In the genomic region with DNA sequence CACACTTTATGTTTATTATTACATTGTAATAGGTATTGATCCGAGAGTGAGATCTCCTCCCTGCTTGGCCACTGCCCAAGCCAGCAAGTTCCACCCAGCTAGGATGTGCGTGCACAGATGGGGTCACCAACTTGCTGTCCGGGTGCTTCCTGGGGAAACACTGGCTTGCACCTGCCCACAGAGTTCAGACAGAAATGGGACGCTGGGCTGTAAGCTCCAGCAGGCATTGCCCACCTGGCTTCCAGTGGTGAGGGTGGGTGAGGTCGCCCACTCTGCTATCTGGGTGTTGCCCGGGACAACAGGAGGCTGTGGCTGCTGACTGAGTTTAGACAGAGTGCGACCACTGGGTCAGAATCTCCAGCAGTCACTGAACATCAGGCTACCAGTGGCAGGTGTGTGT, we compare ENCODE assay signal across 2 cellular contexts.
TF ChIP-seq lines count a peak whose summit lies in the region.

No MANE protein-coding gene starts in this region.

TF ChIP-seq in H1, 55 proteins besides CTCF, POLR2A, EP300 and RAD21:
- no peak for TF ChIP-seq CREB1 (IDR thresholded peaks at IDR 0.05)
- TF ChIP-seq RXRA (IDR thresholded peaks at IDR 0.05; ENCODE audit: insufficient read depth, low read depth, low read length), result no peak
- no peak for TF ChIP-seq MAFK (IDR thresholded peaks at IDR 0.05; ENCODE audit: low read depth, low read length)
- TF ChIP-seq TEAD4 (IDR thresholded peaks at IDR 0.05; ENCODE audit: low read depth, low read length), result no peak
- TF ChIP-seq HDAC6 (IDR thresholded peaks at IDR 0.05; ENCODE audit: low read depth, low read length), result no peak
- no peak for TF ChIP-seq FOSL1 (IDR thresholded peaks at IDR 0.05; ENCODE audit: insufficient read depth, low read depth, low read length)
- TF ChIP-seq POLR2AphosphoS5 (IDR thresholded peaks at IDR 0.05; ENCODE audit: low read depth, low read length), result no peak
- TF ChIP-seq POU5F1 (IDR thresholded peaks at IDR 0.05; ENCODE audit: low read depth, low read length), result no peak
- no peak for TF ChIP-seq YY1 (IDR thresholded peaks at IDR 0.05; ENCODE audit: low read depth, low read length)
- no peak for TF ChIP-seq CTBP2 (IDR thresholded peaks at IDR 0.05; ENCODE audit: borderline replicate concordance, insufficient read depth, insufficient read length, low read length)
- no peak for TF ChIP-seq SP4 (IDR thresholded peaks at IDR 0.05; ENCODE audit: low read length)
- no peak for TF ChIP-seq KDM5A (IDR thresholded peaks at IDR 0.05; ENCODE audit: low read length)
- no peak for TF ChIP-seq SRF (IDR thresholded peaks at IDR 0.05; ENCODE audit: low read depth, low read length)
- no peak for TF ChIP-seq TAF1 (IDR thresholded peaks at IDR 0.05; ENCODE audit: low read depth, low read length)
- TF ChIP-seq, protein P1, sequence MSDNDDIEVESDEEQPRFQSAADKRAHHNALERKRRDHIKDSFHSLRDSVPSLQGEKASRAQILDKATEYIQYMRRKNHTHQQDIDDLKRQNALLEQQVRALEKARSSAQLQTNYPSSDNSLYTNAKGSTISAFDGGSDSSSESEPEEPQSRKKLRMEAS (IDR thresholded peaks at IDR 0.05), result no peak
- TF ChIP-seq EGR1 (IDR thresholded peaks at IDR 0.05; ENCODE audit: borderline replicate concordance, low read depth, low read length), result no peak
- TF ChIP-seq SIX5 (IDR thresholded peaks at IDR 0.05; ENCODE audit: low read depth, low read length), result no peak
- TF ChIP-seq RFX5 (IDR thresholded peaks at IDR 0.05; ENCODE audit: borderline replicate concordance, low read depth, low read length), result no peak
- no peak for TF ChIP-seq BCL11A (IDR thresholded peaks at IDR 0.05; ENCODE audit: low read depth in 2 of 2, low read length in 2 of 2)
- no peak for TF ChIP-seq CHD1 (IDR thresholded peaks at IDR 0.05; ENCODE audit: low read depth, low read length)

TF ChIP-seq in SK-N-SH, 30 proteins besides CTCF, POLR2A, EP300 and RAD21:
- TF ChIP-seq RXRA (IDR thresholded peaks at IDR 0.05; ENCODE audit: borderline replicate concordance, low read depth), result no peak
- TF ChIP-seq, protein P2, sequence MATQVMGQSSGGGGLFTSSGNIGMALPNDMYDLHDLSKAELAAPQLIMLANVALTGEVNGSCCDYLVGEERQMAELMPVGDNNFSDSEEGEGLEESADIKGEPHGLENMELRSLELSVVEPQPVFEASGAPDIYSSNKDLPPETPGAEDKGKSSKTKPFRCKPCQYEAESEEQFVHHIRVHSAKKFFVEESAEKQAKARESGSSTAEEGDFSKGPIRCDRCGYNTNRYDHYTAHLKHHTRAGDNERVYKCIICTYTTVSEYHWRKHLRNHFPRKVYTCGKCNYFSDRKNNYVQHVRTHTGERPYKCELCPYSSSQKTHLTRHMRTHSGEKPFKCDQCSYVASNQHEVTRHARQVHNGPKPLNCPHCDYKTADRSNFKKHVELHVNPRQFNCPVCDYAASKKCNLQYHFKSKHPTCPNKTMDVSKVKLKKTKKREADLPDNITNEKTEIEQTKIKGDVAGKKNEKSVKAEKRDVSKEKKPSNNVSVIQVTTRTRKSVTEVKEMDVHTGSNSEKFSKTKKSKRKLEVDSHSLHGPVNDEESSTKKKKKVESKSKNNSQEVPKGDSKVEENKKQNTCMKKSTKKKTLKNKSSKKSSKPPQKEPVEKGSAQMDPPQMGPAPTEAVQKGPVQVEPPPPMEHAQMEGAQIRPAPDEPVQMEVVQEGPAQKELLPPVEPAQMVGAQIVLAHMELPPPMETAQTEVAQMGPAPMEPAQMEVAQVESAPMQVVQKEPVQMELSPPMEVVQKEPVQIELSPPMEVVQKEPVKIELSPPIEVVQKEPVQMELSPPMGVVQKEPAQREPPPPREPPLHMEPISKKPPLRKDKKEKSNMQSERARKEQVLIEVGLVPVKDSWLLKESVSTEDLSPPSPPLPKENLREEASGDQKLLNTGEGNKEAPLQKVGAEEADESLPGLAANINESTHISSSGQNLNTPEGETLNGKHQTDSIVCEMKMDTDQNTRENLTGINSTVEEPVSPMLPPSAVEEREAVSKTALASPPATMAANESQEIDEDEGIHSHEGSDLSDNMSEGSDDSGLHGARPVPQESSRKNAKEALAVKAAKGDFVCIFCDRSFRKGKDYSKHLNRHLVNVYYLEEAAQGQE (IDR thresholded peaks at IDR 0.05; ENCODE audit: low read depth, low read length), result no peak
TF ChIP-seq in SK-N-SH: peak in this region for 0.
